ENCODE assay signal across 20 cellular contexts in the genomic region with DNA sequence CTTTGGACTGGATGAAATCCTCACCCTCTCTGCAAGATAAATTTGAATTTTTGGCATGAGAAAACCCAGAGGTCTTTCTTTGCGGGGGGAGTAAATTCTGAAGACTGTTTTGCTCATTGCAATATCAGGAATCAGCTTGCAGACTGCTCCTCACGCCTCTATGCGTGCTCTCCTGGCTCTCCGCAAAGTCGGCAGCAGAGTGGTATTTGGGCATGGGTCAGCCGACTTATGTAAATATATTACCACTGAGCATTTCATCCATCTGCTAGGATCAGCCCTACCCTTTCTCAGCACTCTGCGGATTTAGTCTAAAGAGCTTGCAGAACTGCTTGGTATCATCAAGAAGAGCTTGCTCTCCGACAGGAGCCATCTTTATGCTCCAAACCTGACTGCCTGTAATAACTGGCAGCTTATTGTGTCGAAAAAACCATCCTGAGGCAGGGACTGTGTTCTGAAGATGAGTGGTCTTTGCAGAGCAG.
"Had no signal": no experiment of that assay in that cellular context is flagged by ENCODE, and none has a peak within 500 bp of the region (broad histone marks: within the 10 kb centered on the region; RNA-seq: fewer than 3 reads in every experiment).

No MANE protein-coding gene starts in this region.

- H3K4me3 ChIP-seq: colonic mucosa, lower lobe of right lung, stomach, vagina had no signal

- H3K79me2 ChIP-seq: parathyroid adenoma had no signal

- H3K4me1 ChIP-seq: colonic mucosa, lower lobe of right lung, parathyroid adenoma, stomach, vagina had no signal

- H3K36me3 ChIP-seq: colonic mucosa, lower lobe of right lung, neutrophil, stomach, vagina had no signal

- H3K9ac ChIP-seq: parathyroid adenoma had no signal

- H3K27me3 ChIP-seq: colonic mucosa, neutrophil, vagina had no signal

- H2AFZ ChIP-seq: parathyroid adenoma had no signal

- H3K9me3 ChIP-seq: colonic mucosa, lower lobe of right lung, neutrophil, vagina had no signal

- H3K27ac ChIP-seq: colonic mucosa, epithelial cell of prostate, lower lobe of right lung, neutrophil, parathyroid adenoma, stomach, vagina had no signal

- ATAC-seq: lower lobe of right lung; natural killer cell treated with Interleukin-12 subunit alpha and Interleukin-12 subunit beta and Interleukin-15 and Interleukin-18, amount 100 ng/mL, for 72 hours; sciatic nerve; stimulated activated effector memory CD8-positive, alpha-beta T cell treated with anti-CD3 and anti-CD28 coated beads, Interleukin-12 subunit alpha, Interleukin-12 subunit beta, amount 100 ng/mL, for 72 hours had no signal

- DNase-seq: activated B cell treated with CpG ODN at 0.5 μM for 24 hours; activated CD4-positive, alpha-beta memory T cell treated with anti-CD3 and anti-CD28 coated beads for 36 hours; activated CD4-positive, alpha-beta T cell treated with anti-CD3 and anti-CD28 coated beads for 4 hours; activated naive CD4-positive, alpha-beta T cell treated with anti-CD3 and anti-CD28 coated beads, Interleukin-2, amount 10 ng/mL, durations not matched to agents 7 days and 5 days; activated T-cell treated with anti-CD3 and anti-CD28 coated beads, Interleukin-2, amount 50 U/mL, for 1 hour; aorta; colonic mucosa; endodermal cell; foreskin fibroblast; lower lobe of right lung; stimulated activated CD4-positive, alpha-beta T cell treated with anti-CD3 and anti-CD28 coated beads, Interleukin-4, amount 100 ng/mL, for 24 hours; stomach; trophoblast cell had no signal
